In genomic region chr5:177671755-177672690, GRCh38 we compare ENCODE assay signal across 8 cellular contexts.
A peak's percentile ranks its signal among the peaks of the same experiment; 100 is the strongest.
DNase-seq lines count a peak whose midpoint lies in the region; ATAC-seq and TF ChIP-seq lines count a peak whose summit lies in the region.
"Not testable (repeated sequence)": the region's sequence is repeated elsewhere in the genome, so short reads cannot be mapped to it uniquely, and the experiment has no call there.

No MANE protein-coding gene starts in this region.

- peak; percentile 71 to 75 (median 74) for DNase-seq in CD4-positive, alpha-beta memory T cell
- DNase-seq in T-helper 22 cell (ENCODE audit: low read depth) (peak; percentile 63), Right ventricle myocardium superior (peak; percentile 87), omental fat pad (ENCODE audit: low spot score) (peak; percentile 29)
- peak; percentile 78 for DNase-seq in activated naive CD8-positive, alpha-beta T cell treated with anti-CD3 and anti-CD28 coated beads, Interleukin-2, amount 10 ng/mL, durations not matched to agents 7 days and 5 days
- peak; percentile 82 for DNase-seq in stimulated activated CD8-positive, alpha-beta memory T cell treated with anti-CD3 and anti-CD28 coated beads, Interleukin-4, amount 100 ng/mL, for 48 hours

- peaks cover 6 to 16% (median 10%) of the 10 kb centered on the region in 4 donors for H3K4me1 Mint-ChIP-seq in CD4-positive, alpha-beta memory T cell
- H3K4me1 Mint-ChIP-seq in activated naive CD8-positive, alpha-beta T cell treated with anti-CD3 and anti-CD28 coated beads, Interleukin-2, amount 10 ng/mL, durations not matched to agents 7 days and 5 days, result not testable (repeated sequence)

- not testable (repeated sequence) for H3K36me3 ChIP-seq in CD4-positive, alpha-beta memory T cell (ENCODE audit: insufficient read depth, low read length)

- peak; percentile 66 for ATAC-seq in GM21423 (IDR thresholded peaks at IDR 0.05; ENCODE audit: unreplicated experiment)
- peak; percentile 73 for ATAC-seq in HG03354 (IDR thresholded peaks at IDR 0.05; ENCODE audit: poor library complexity, severe bottlenecking, unreplicated experiment)
- peak; percentile 69 for ATAC-seq in activated naive CD8-positive, alpha-beta T cell treated with anti-CD3 and anti-CD28 coated beads, Interleukin-2, amount 10 ng/mL, durations not matched to agents 7 days and 5 days (ENCODE audit: low read depth)
- peak; percentile 93 for ATAC-seq in Right ventricle myocardium superior (ENCODE audit: poor library complexity)
- peak; percentile 52 for ATAC-seq in omental fat pad (ENCODE audit: low FRiP score)

- intact Hi-C loops in CD4-positive, alpha-beta memory T cell (cut with micrococcal nuclease); Right ventricle myocardium superior (cut with DNase I): not testable (repeated sequence)

- CTCF ChIA-PET in CD4-positive, alpha-beta memory T cell (lab: Charles Lee; ENCODE audit: partially characterized antibody), result not testable (repeated sequence)

- H3K4me3 ChIP-seq in CD4-positive, alpha-beta memory T cell (ENCODE audit: low read length in 2 of 2), result not testable (repeated sequence)

- POLR2A ChIA-PET in CD4-positive, alpha-beta memory T cell (lab: Charles Lee; ENCODE audit: partially characterized antibody); activated naive CD8-positive, alpha-beta T cell treated with anti-CD3 and anti-CD28 coated beads, Interleukin-2, amount 10 ng/mL, durations not matched to agents 7 days and 5 days (lab: Charles Lee): not testable (repeated sequence)

- not testable (repeated sequence) for H3K9me3 ChIP-seq in CD4-positive, alpha-beta memory T cell (ENCODE audit: control insufficient read depth in 1 of 2, low read length in 2 of 2)

- not testable (repeated sequence) for H3K27me3 ChIP-seq in CD4-positive, alpha-beta memory T cell (ENCODE audit: insufficient read depth, low read length)

- H3K27me3 Mint-ChIP-seq in CD4-positive, alpha-beta memory T cell; activated naive CD8-positive, alpha-beta T cell treated with anti-CD3 and anti-CD28 coated beads, Interleukin-2, amount 10 ng/mL, durations not matched to agents 7 days and 5 days: not testable (repeated sequence)

- not testable (repeated sequence) for H3K27ac ChIP-seq in CD4-positive, alpha-beta memory T cell (ENCODE audit: low read depth, low read length)

- not testable (repeated sequence) for H3K36me3 Mint-ChIP-seq in CD4-positive, alpha-beta memory T cell; activated naive CD8-positive, alpha-beta T cell treated with anti-CD3 and anti-CD28 coated beads, Interleukin-2, amount 10 ng/mL, durations not matched to agents 7 days and 5 days

- not testable (repeated sequence) for TF ChIP-seq CTCF in omental fat pad (IDR thresholded peaks at IDR 0.05)

- peak overlapping the region in 2 of 8 donors; percentile 36 to 66 for H3K4me3 Mint-ChIP-seq in CD4-positive, alpha-beta memory T cell
- not testable (repeated sequence) for H3K4me3 Mint-ChIP-seq in activated naive CD8-positive, alpha-beta T cell treated with anti-CD3 and anti-CD28 coated beads, Interleukin-2, amount 10 ng/mL, durations not matched to agents 7 days and 5 days

- H3K9me3 Mint-ChIP-seq in CD4-positive, alpha-beta memory T cell; activated naive CD8-positive, alpha-beta T cell treated with anti-CD3 and anti-CD28 coated beads, Interleukin-2, amount 10 ng/mL, durations not matched to agents 7 days and 5 days: not testable (repeated sequence)

- peak overlapping the region in 1 of 7 donors; percentile 37 for H3K27ac Mint-ChIP-seq in CD4-positive, alpha-beta memory T cell
- H3K27ac Mint-ChIP-seq in activated naive CD8-positive, alpha-beta T cell treated with anti-CD3 and anti-CD28 coated beads, Interleukin-2, amount 10 ng/mL, durations not matched to agents 7 days and 5 days, result not testable (repeated sequence)

- H3K4me1 ChIP-seq in CD4-positive, alpha-beta memory T cell (ENCODE audit: insufficient read depth, low read length), result not testable (repeated sequence)

Comparison
In these comparisons a context has a peak if more than half of its experiments do, and no peak if none do; other contexts are left out.
1. DNase-seq: peak in every context shown above with its lines; median percentile 87 in Right ventricle myocardium superior; 82 in stimulated activated CD8-positive, alpha-beta memory T cell treated with anti-CD3 and anti-CD28 coated beads, Interleukin-4, amount 100 ng/mL, for 48 hours; 78 in activated naive CD8-positive, alpha-beta T cell treated with anti-CD3 and anti-CD28 coated beads, Interleukin-2, amount 10 ng/mL, durations not matched to agents 7 days and 5 days; 74 in CD4-positive, alpha-beta memory T cell; 63 in T-helper 22 cell; 29 in omental fat pad.